Comparison of ENCODE assay signal across 1 cellular context in genomic region chr5:138352722-138353549, GRCh38.
A peak's percentile ranks its signal among the peaks of the same experiment; 100 is the strongest.
TF ChIP-seq lines count a peak whose summit lies in the region.

No MANE protein-coding gene starts in this region.

TF ChIP-seq in K562, 482 proteins besides CTCF, POLR2A, EP300 and RAD21 (continued from another document and continues in another):
- TF ChIP-seq CUX1 (CRISPR knock-in tag; IDR thresholded peaks at IDR 0.05): no peak
- TF ChIP-seq, protein P1, sequence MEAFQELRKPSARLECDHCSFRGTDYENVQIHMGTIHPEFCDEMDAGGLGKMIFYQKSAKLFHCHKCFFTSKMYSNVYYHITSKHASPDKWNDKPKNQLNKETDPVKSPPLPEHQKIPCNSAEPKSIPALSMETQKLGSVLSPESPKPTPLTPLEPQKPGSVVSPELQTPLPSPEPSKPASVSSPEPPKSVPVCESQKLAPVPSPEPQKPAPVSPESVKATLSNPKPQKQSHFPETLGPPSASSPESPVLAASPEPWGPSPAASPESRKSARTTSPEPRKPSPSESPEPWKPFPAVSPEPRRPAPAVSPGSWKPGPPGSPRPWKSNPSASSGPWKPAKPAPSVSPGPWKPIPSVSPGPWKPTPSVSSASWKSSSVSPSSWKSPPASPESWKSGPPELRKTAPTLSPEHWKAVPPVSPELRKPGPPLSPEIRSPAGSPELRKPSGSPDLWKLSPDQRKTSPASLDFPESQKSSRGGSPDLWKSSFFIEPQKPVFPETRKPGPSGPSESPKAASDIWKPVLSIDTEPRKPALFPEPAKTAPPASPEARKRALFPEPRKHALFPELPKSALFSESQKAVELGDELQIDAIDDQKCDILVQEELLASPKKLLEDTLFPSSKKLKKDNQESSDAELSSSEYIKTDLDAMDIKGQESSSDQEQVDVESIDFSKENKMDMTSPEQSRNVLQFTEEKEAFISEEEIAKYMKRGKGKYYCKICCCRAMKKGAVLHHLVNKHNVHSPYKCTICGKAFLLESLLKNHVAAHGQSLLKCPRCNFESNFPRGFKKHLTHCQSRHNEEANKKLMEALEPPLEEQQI (IDR thresholded peaks at IDR 0.05): no peak
- TF ChIP-seq, protein P2, sequence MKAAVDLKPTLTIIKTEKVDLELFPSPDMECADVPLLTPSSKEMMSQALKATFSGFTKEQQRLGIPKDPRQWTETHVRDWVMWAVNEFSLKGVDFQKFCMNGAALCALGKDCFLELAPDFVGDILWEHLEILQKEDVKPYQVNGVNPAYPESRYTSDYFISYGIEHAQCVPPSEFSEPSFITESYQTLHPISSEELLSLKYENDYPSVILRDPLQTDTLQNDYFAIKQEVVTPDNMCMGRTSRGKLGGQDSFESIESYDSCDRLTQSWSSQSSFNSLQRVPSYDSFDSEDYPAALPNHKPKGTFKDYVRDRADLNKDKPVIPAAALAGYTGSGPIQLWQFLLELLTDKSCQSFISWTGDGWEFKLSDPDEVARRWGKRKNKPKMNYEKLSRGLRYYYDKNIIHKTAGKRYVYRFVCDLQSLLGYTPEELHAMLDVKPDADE (conservative IDR thresholded peaks at IDR 0.05; ENCODE audit: control insufficient read depth, low read depth, low read length): no peak; the same call in none of the 2 replicates
- TF ChIP-seq TSHZ1 (CRISPR knock-in tag; IDR thresholded peaks at IDR 0.05): no peak
- TF ChIP-seq ZBTB1 (CRISPR knock-in tag; IDR thresholded peaks at IDR 0.05; ENCODE audit: borderline replicate concordance, low read depth): peak; percentile 95
- TF ChIP-seq CAMTA2 (CRISPR knock-in tag; conservative IDR thresholded peaks at IDR 0.05): no peak
- TF ChIP-seq ZEB2 (IDR thresholded peaks at IDR 0.05): no peak
- TF ChIP-seq ZNF407 (IDR thresholded peaks at IDR 0.05; ENCODE audit: low read depth): no peak
- no peak for TF ChIP-seq TFE3 (CRISPR knock-in tag; IDR thresholded peaks at IDR 0.05)
- peak; percentile 77; the same call in 1 of the 2 replicates for TF ChIP-seq ZBTB7A (IDR thresholded peaks at IDR 0.05; ENCODE audit: borderline replicate concordance, control insufficient read depth, low read depth, low read length)
- no peak for TF ChIP-seq LEF1 (IDR thresholded peaks at IDR 0.05)
- no peak for TF ChIP-seq BRD9 (IDR thresholded peaks at IDR 0.05; ENCODE audit: low read depth, partially characterized antibody)
- TF ChIP-seq SIRT6 (IDR thresholded peaks at IDR 0.05; ENCODE audit: low read depth, low read length): no peak
- TF ChIP-seq, protein P3, sequence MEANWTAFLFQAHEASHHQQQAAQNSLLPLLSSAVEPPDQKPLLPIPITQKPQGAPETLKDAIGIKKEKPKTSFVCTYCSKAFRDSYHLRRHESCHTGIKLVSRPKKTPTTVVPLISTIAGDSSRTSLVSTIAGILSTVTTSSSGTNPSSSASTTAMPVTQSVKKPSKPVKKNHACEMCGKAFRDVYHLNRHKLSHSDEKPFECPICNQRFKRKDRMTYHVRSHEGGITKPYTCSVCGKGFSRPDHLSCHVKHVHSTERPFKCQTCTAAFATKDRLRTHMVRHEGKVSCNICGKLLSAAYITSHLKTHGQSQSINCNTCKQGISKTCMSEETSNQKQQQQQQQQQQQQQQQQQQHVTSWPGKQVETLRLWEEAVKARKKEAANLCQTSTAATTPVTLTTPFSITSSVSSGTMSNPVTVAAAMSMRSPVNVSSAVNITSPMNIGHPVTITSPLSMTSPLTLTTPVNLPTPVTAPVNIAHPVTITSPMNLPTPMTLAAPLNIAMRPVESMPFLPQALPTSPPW (CRISPR knock-in tag; IDR thresholded peaks at IDR 0.05): peak; percentile 92
- TF ChIP-seq TRIM28 (IDR thresholded peaks at IDR 0.05): no peak
- TF ChIP-seq ASH1L (IDR thresholded peaks at IDR 0.05; ENCODE audit: borderline replicate concordance, low read depth, partially characterized antibody): no peak
- no peak for TF ChIP-seq ZNF696 (CRISPR knock-in tag; conservative IDR thresholded peaks at IDR 0.05)
- 0 out of 2 replicates have a peak, but pooled peaks have one; percentile 11 for TF ChIP-seq MBD2 (IDR thresholded peaks at IDR 0.05; ENCODE audit: borderline replicate concordance, low read depth)
- TF ChIP-seq POLR2H (tag; IDR thresholded peaks at IDR 0.05; ENCODE audit: low read depth): peak; percentile 51; the same call in 1 of the 2 replicates
- no peak for TF ChIP-seq HDAC2 (IDR thresholded peaks at IDR 0.05)
- no peak for TF ChIP-seq RNF2 (IDR thresholded peaks at IDR 0.05)
- TF ChIP-seq MLX (CRISPR knock-in tag; conservative IDR thresholded peaks at IDR 0.05): no peak
- no peak for TF ChIP-seq CBX1 (IDR thresholded peaks at IDR 0.05; ENCODE audit: low read depth)
- no peak for TF ChIP-seq ZFPM2 (CRISPR knock-in tag; IDR thresholded peaks at IDR 0.05)
- TF ChIP-seq POLR2AphosphoS2 (IDR thresholded peaks at IDR 0.05; ENCODE audit: low read length): no peak
- 0 out of 2 replicates have a peak, but pooled peaks have one; percentile 31 for TF ChIP-seq ELF2 (CRISPR knock-in tag; IDR thresholded peaks at IDR 0.05)
- TF ChIP-seq, protein P4, sequence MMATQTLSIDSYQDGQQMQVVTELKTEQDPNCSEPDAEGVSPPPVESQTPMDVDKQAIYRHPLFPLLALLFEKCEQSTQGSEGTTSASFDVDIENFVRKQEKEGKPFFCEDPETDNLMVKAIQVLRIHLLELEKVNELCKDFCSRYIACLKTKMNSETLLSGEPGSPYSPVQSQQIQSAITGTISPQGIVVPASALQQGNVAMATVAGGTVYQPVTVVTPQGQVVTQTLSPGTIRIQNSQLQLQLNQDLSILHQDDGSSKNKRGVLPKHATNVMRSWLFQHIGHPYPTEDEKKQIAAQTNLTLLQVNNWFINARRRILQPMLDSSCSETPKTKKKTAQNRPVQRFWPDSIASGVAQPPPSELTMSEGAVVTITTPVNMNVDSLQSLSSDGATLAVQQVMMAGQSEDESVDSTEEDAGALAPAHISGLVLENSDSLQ (IDR thresholded peaks at IDR 0.05): no peak
- TF ChIP-seq ZC3H11A (IDR thresholded peaks at IDR 0.05; ENCODE audit: low read depth, low read length): no peak
